In genomic region chr18:23716516-23716915, GRCh38 we compare ENCODE assay signal across 1 cellular context.
TF ChIP-seq lines count a peak whose summit lies in the region.

No MANE protein-coding gene starts in this region.

TF ChIP-seq in HCT116, 20 proteins besides CTCF, POLR2A, EP300 and RAD21 (continued from another document):
- no peak for TF ChIP-seq ZNF274 (IDR thresholded peaks at IDR 0.05; ENCODE audit: low read depth, low read length)
- no peak for TF ChIP-seq JUND (IDR thresholded peaks at IDR 0.05)
- TF ChIP-seq SIN3A (IDR thresholded peaks at IDR 0.05; ENCODE audit: low read depth), result no peak
- no peak for TF ChIP-seq YY1 (IDR thresholded peaks at IDR 0.05; ENCODE audit: extremely low read depth, insufficient replicate concordance, low read depth, low read length)
- TF ChIP-seq CBX3 (IDR thresholded peaks at IDR 0.05; ENCODE audit: low read depth), result no peak
- no peak for TF ChIP-seq EZH2 (IDR thresholded peaks at IDR 0.05)
